2 cellular contexts compared by ENCODE assay signal in the genomic region with DNA sequence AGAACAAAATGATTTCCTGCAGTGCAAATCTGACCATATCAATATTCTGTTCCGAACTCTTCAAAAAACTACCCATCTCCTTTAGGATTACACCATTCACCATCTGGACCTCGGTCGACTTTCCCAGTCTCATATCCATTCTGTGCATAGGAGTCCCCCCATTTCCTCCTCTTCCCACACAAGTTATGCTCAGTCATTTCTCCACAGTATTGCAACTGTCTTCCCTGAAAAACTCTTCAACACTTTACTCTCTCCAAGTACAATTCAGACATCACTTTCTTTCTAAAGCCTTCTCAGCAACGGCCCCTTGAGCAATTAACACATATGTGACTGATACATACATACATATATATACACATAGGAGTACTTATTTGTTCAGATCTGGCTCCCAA.
TF ChIP-seq lines count a peak whose summit lies in the region.

No MANE protein-coding gene starts in this region.

TF ChIP-seq in GM12878, 131 proteins besides CTCF, POLR2A, EP300 and RAD21:
- no peak for TF ChIP-seq EED (IDR thresholded peaks at IDR 0.05; ENCODE audit: low read depth)
- no peak for TF ChIP-seq NFYA (IDR thresholded peaks at IDR 0.05; ENCODE audit: borderline replicate concordance, low read depth, low read length)
- TF ChIP-seq BCL11A (IDR thresholded peaks at IDR 0.05; ENCODE audit: low read depth, low read length) = no peak
- TF ChIP-seq ELK1 (IDR thresholded peaks at IDR 0.05; ENCODE audit: low read depth, low read length) = no peak
- no peak for TF ChIP-seq TCF12 (IDR thresholded peaks at IDR 0.05; ENCODE audit: low read depth, low read length)
- TF ChIP-seq SP1 (IDR thresholded peaks at IDR 0.05; ENCODE audit: low read depth, low read length) = no peak
- no peak for TF ChIP-seq MYB (IDR thresholded peaks at IDR 0.05; ENCODE audit: borderline replicate concordance, low read depth, low read length)

TF ChIP-seq in HEK293T, 16 proteins besides CTCF, POLR2A, EP300 and RAD21:
- TF ChIP-seq TARDBP (IDR thresholded peaks at IDR 0.05) (no peak), NFRKB (IDR thresholded peaks at IDR 0.05) (no peak), BHLHE40 (IDR thresholded peaks at IDR 0.05; ENCODE audit: borderline replicate concordance) (no peak), ARNT (IDR thresholded peaks at IDR 0.05) (no peak), SUZ12 (IDR thresholded peaks at IDR 0.05) (no peak), ELF4 (IDR thresholded peaks at IDR 0.05) (no peak)
TF ChIP-seq in HEK293T: peak in this region for 0.
